8 cellular contexts compared by ENCODE assay signal in the genomic region with DNA sequence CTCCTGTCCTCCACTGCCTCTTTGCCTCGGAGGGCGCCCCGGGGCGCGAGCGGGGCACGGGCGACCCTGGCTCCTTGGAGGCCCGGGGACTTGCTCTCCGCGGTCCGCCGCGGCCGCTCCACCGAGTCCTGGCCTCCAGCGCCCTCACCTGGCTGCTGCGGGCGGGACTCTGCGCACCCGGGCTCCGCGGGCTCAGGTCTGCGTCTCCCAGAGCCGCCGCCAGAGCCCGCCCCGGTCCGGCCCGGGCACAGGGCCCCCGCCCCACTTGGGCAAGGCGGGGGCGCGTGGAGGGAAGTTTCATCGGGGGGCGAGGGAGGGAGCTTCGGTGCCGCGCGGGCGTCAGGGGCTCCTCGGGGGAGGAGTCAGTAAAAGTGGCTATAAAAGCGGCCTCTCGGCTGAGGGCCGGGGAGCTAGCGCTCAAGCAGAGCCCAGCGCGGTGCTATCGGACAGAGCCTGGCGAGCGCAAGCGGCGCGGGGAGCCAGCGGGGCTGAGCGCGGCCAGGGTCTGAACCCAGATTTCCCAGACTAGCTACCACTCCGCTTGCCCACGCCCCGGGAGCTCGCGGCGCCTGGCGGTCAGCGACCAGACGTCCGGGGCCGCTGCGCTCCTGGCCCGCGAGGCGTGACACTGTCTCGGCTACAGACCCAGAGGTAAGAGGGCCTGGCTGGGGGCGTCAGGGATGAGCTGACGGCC. TPM values are rescaled to one million over a fixed set of nuclear protein-coding genes. Genes with fewer than 3 reads are reported as not detected.
DNase-seq lines count a peak whose midpoint lies in the region; ATAC-seq and TF ChIP-seq lines count a peak whose summit lies in the region.

Gene CEMIP (plus strand): TSS at position 407 of the 694 bp plus-strand sequence. CDS start 94,510 bp downstream, outside the sequence.

- TF ChIP-seq CTCF in LNCAP (IDR thresholded peaks at IDR 0.05) (peak; percentile 96), breast epithelium (IDR thresholded peaks at IDR 0.05) (peak; percentile 24 to 87 (median 58))

- peak; percentile 85 for DNase-seq in EH (ENCODE audit: low read depth)
- peak; percentile 73 for DNase-seq in SK-N-DZ (ENCODE audit: low spot score)
- peak; percentile 57 to 65 for DNase-seq in breast epithelium (ENCODE audit: low spot score in 2 of 2)
- DNase-seq in skeletal muscle cell (ENCODE audit: low read depth) = no peak

- intact Hi-C loops in breast epithelium (cut with DNase I; ENCODE audit: low total_unique reads) = loop anchor here (5.0 kb wide), 1 partner anchor 327 kb away; no protein-coding TSS in a partner anchor

- peak within 1 kb of the TSS; percentile 39 to 63 (median 55) for H3K4me3 ChIP-seq in breast epithelium
- peak within 1 kb of the TSS; percentile 50 for H3K4me3 ChIP-seq in iPS-18c (ENCODE audit: insufficient read depth, low read depth, low read length)
- peak within 1 kb of the TSS; percentile 56 for H3K4me3 ChIP-seq in skeletal muscle cell (ENCODE audit: low read depth, low read length)

- peaks cover 0 to 25% of the 10 kb centered on the region in 2 donors for H3K27me3 ChIP-seq in breast epithelium

- no peaks in the 10 kb centered on the region for H3K9me3 ChIP-seq in breast epithelium
- no peaks in the 10 kb centered on the region for H3K9me3 ChIP-seq in iPS-18c (ENCODE audit: control insufficient read depth, insufficient read depth, low read length)

- H3K27ac ChIP-seq in breast epithelium = no peak within 1 kb of the TSS

- ATAC-seq in GM19467 (IDR thresholded peaks at IDR 0.05; ENCODE audit: unreplicated experiment) (no peak), GM18873 (IDR thresholded peaks at IDR 0.05; ENCODE audit: low FRiP score, unreplicated experiment) (no peak)

- no peak for TF ChIP-seq POLR2A in breast epithelium (IDR thresholded peaks at IDR 0.05)

- H3K4me1 ChIP-seq in breast epithelium = peaks cover 3 to 15% of the 10 kb centered on the region in 2 donors

- H3K36me3 ChIP-seq in breast epithelium = no peaks in the 10 kb centered on the region

RNA-seq across cellular contexts. Expression of gene CEMIP, which starts in this region (rescaled TPM):
- polyA plus RNA-seq in SK-N-DZ (2014; cell fraction: cytosol; rRNA removed) = 0.50 and 1.6 TPM in 2 replicates
- polyA plus RNA-seq in SK-N-DZ (2014; cell fraction: nucleus; rRNA removed) = 0.65 and 0.84 TPM in 2 replicates
- under 1 TPM; under 0.01 to 0.66 (median 0.59) TPM for total RNA-seq in breast epithelium

Comparison
In these comparisons a context has a peak if more than half of its experiments do, and no peak if none do; other contexts are left out.
1. Peak in DNase-seq and H3K4me3 ChIP-seq in breast epithelium; RNA of the gene not detected or under 1 TPM.